1 cellular context compared by ENCODE assay signal in the genomic region with DNA sequence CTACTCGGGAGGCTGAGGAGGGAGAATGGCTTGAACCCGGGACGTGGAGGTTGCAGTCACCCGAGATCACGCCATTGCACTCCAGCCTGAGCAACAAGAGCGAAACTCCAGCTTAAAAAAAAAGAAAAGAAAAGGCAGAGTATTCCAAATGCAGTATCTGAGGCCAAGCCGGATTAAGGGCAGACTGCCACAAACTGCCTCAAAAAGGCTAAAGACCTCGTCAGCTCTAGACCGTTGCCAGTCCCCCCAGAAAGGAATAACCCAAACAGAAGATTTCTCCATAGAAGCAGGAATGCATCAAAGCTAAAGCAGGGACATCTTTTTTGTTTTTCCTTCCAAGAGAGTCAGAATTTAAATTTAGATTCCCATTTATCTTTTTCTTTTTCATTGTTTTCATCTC.
TF ChIP-seq lines count a peak whose summit lies in the region.

No MANE protein-coding gene starts in this region.

TF ChIP-seq in A549, 52 proteins besides CTCF, POLR2A, EP300 and RAD21 (continued from another document):
- TF ChIP-seq ZFP36 (IDR thresholded peaks at IDR 0.05; ENCODE audit: borderline replicate concordance, partially characterized antibody) (no peak), FOSL2 (IDR thresholded peaks at IDR 0.05) (no peak), FOSL2 (CRISPR knock-in tag; IDR thresholded peaks at IDR 0.05) (no peak)
